1 cellular context compared by ENCODE assay signal in genomic region chr1:159924025-159924790, GRCh38.
A peak's percentile ranks its signal among the peaks of the same experiment; 100 is the strongest.
TF ChIP-seq lines count a peak whose summit lies in the region.

No MANE protein-coding gene starts in this region.

TF ChIP-seq in HEK293, 187 proteins besides CTCF, POLR2A, EP300 and RAD21 (continued from another document and continues in another):
- TF ChIP-seq ZNF660 (tag by site-specific recombination; IDR thresholded peaks at IDR 0.05): peak; percentile 83
- TF ChIP-seq ZBTB8A (tag by site-specific recombination; IDR thresholded peaks at IDR 0.05): no peak
- no peak for TF ChIP-seq ZNF132 (tag by site-specific recombination; IDR thresholded peaks at IDR 0.05; ENCODE audit: borderline replicate concordance)
- TF ChIP-seq ZNF626 (tag by site-specific recombination; IDR thresholded peaks at IDR 0.05): no peak
- peak; percentile 46; the same call in 1 of the 2 replicates for TF ChIP-seq ZSCAN5A (tag by site-specific recombination; IDR thresholded peaks at IDR 0.05)
- no peak for TF ChIP-seq ZBTB48 (tag by site-specific recombination; IDR thresholded peaks at IDR 0.05)
- TF ChIP-seq ZNF280C (tag by site-specific recombination; IDR thresholded peaks at IDR 0.05): no peak
- TF ChIP-seq BCL11B (tag by site-specific recombination; IDR thresholded peaks at IDR 0.05; ENCODE audit: low read depth): peak; percentile 66
- TF ChIP-seq ATF2 (tag by site-specific recombination; IDR thresholded peaks at IDR 0.05; ENCODE audit: low read depth): peak; percentile 88
- no peak for TF ChIP-seq ZNF37A (tag by site-specific recombination; IDR thresholded peaks at IDR 0.05)
- no peak for TF ChIP-seq ZNF585B (tag by site-specific recombination; IDR thresholded peaks at IDR 0.05)
- no peak for TF ChIP-seq ZNF19 (tag by site-specific recombination; IDR thresholded peaks at IDR 0.05; ENCODE audit: low read depth)
- TF ChIP-seq INSM2 (tag by site-specific recombination; IDR thresholded peaks at IDR 0.05): peak; percentile 90
- TF ChIP-seq ZNF148 (tag by site-specific recombination; IDR thresholded peaks at IDR 0.05; ENCODE audit: borderline replicate concordance): no peak
- no peak; the same call in 1 of the 2 replicates for TF ChIP-seq ZNF600 (tag by site-specific recombination; IDR thresholded peaks at IDR 0.05)
- no peak; the same call in 1 of the 2 replicates for TF ChIP-seq PBX3 (CRISPR knock-in tag; IDR thresholded peaks at IDR 0.05)
- peak; percentile 33; the same call in 1 of the 2 replicates for TF ChIP-seq PRDM6 (tag by site-specific recombination; IDR thresholded peaks at IDR 0.05)
- no peak for TF ChIP-seq ZNF335 (tag by site-specific recombination; conservative IDR thresholded peaks at IDR 0.05)
- no peak for TF ChIP-seq ZNF433 (tag by site-specific recombination; IDR thresholded peaks at IDR 0.05; ENCODE audit: low read depth)
- TF ChIP-seq YY1 (tag by site-specific recombination; IDR thresholded peaks at IDR 0.05): 0 out of 2 replicates have a peak, but pooled peaks have one; percentile 13
- TF ChIP-seq ZNF776 (tag by site-specific recombination; IDR thresholded peaks at IDR 0.05; ENCODE audit: borderline replicate concordance): no peak
- TF ChIP-seq ZNF416 (tag by site-specific recombination; IDR thresholded peaks at IDR 0.05): 0 out of 2 replicates have a peak, but pooled peaks have one; percentile 32
- TF ChIP-seq ZNF561 (tag by site-specific recombination; IDR thresholded peaks at IDR 0.05; ENCODE audit: borderline replicate concordance): no peak
- peak; percentile 100 for TF ChIP-seq KLF1 (tag by site-specific recombination; IDR thresholded peaks at IDR 0.05)
- peak; percentile 86 for TF ChIP-seq WT1 (tag by site-specific recombination; IDR thresholded peaks at IDR 0.05)
- TF ChIP-seq ZNF501 (tag by site-specific recombination; IDR thresholded peaks at IDR 0.05): no peak
- TF ChIP-seq ZNF138 (tag by site-specific recombination; IDR thresholded peaks at IDR 0.05; ENCODE audit: borderline replicate concordance): no peak
- no peak for TF ChIP-seq ZNF311 (tag by site-specific recombination; IDR thresholded peaks at IDR 0.05; ENCODE audit: borderline replicate concordance)
- peak; percentile 94 for TF ChIP-seq OVOL3 (tag by site-specific recombination; IDR thresholded peaks at IDR 0.05)
- TF ChIP-seq ZNF211 (tag by site-specific recombination; IDR thresholded peaks at IDR 0.05; ENCODE audit: low read depth): no peak
- TF ChIP-seq ZNF549 (tag by site-specific recombination; IDR thresholded peaks at IDR 0.05): no peak
- peak; percentile 61; the same call in 1 of the 2 replicates for TF ChIP-seq GLI2 (tag by site-specific recombination; IDR thresholded peaks at IDR 0.05; ENCODE audit: borderline replicate concordance, low read depth)
- no peak for TF ChIP-seq ZNF114 (tag by site-specific recombination; IDR thresholded peaks at IDR 0.05)
- TF ChIP-seq ZNF792 (tag by site-specific recombination; IDR thresholded peaks at IDR 0.05): 0 out of 2 replicates have a peak, but pooled peaks have one; percentile 21
- TF ChIP-seq ZSCAN4 (tag by site-specific recombination; IDR thresholded peaks at IDR 0.05): peak; percentile 46
- no peak for TF ChIP-seq ZNF16 (tag by site-specific recombination; IDR thresholded peaks at IDR 0.05; ENCODE audit: low read depth)
- no peak for TF ChIP-seq ZNF704 (tag by site-specific recombination; IDR thresholded peaks at IDR 0.05)
- TF ChIP-seq GLI4 (tag by site-specific recombination; IDR thresholded peaks at IDR 0.05): no peak
- peak; percentile 100; the same call in 1 of the 2 replicates for TF ChIP-seq ZNF423 (tag by site-specific recombination; IDR thresholded peaks at IDR 0.05)
- peak; percentile 98 for TF ChIP-seq KLF10 (tag by site-specific recombination; IDR thresholded peaks at IDR 0.05)
- TF ChIP-seq ZNF239 (tag by site-specific recombination; IDR thresholded peaks at IDR 0.05): 0 out of 2 replicates have a peak, but pooled peaks have one; percentile 23
- no peak for TF ChIP-seq ZNF830 (tag by site-specific recombination; IDR thresholded peaks at IDR 0.05; ENCODE audit: low read depth)
- peak; percentile 98 for TF ChIP-seq ZEB2 (tag by site-specific recombination; IDR thresholded peaks at IDR 0.05)
- TF ChIP-seq ZNF560 (tag by site-specific recombination; IDR thresholded peaks at IDR 0.05; ENCODE audit: borderline replicate concordance): no peak
- TF ChIP-seq ZNF2 (tag by site-specific recombination; IDR thresholded peaks at IDR 0.05): peak; percentile 68; the same call in 1 of the 2 replicates
- 0 out of 2 replicates have a peak, but pooled peaks have one; percentile 66 for TF ChIP-seq ZNF488 (tag by site-specific recombination; IDR thresholded peaks at IDR 0.05)
- no peak for TF ChIP-seq ZNF174 (tag by site-specific recombination; IDR thresholded peaks at IDR 0.05)
- TF ChIP-seq KLF17 (tag by site-specific recombination; IDR thresholded peaks at IDR 0.05): peak; percentile 99
- TF ChIP-seq TCF7L2 (IDR thresholded peaks at IDR 0.05; ENCODE audit: borderline replicate concordance, low read depth, low read length): peak; percentile 40; the same call in 1 of the 2 replicates
- TF ChIP-seq MEIS1 (CRISPR knock-in tag; IDR thresholded peaks at IDR 0.05; ENCODE audit: borderline replicate concordance): no peak
- TF ChIP-seq ZNF266 (tag by site-specific recombination; IDR thresholded peaks at IDR 0.05; ENCODE audit: low read depth): no peak
